ENCODE assay signal across 1 cellular context in genomic region chr11:92154611-92155010, GRCh38.
TF ChIP-seq lines count a peak whose summit lies in the region.

No MANE protein-coding gene starts in this region.

TF ChIP-seq in WTC11, 78 proteins besides CTCF, POLR2A, EP300 and RAD21 (continued from another document):
- TF ChIP-seq HMGXB4 (CRISPR knock-in tag; IDR thresholded peaks at IDR 0.05): no peak
